17 cellular contexts compared by ENCODE assay signal in genomic region chr1:162159515-162159914, GRCh38.
DNase-seq lines count a peak whose midpoint lies in the region; ATAC-seq and TF ChIP-seq lines count a peak whose summit lies in the region.
"Had no signal": no experiment of that assay in that cellular context is flagged by ENCODE, and none has a peak within 500 bp of the region (broad histone marks: within the 10 kb centered on the region; RNA-seq: fewer than 3 reads in every experiment).

No MANE protein-coding gene starts in this region.

- peaks cover 16% of the 10 kb centered on the region for H3K4me1 ChIP-seq in mucosa of descending colon (ENCODE audit: low read depth)
- H3K4me1 ChIP-seq: breast epithelium, prostate gland had no signal

- H3K4me3 ChIP-seq in mucosa of descending colon, result no peak overlapping the region
- H3K4me3 ChIP-seq: BLaER1 treated with 17β-estradiol and CSF1 and Interleukin-3, amounts not matched to agents 10 nM and 100 nM; breast epithelium; left ventricle myocardium inferior; prostate gland had no signal

- no peaks in the 10 kb centered on the region for H3K36me3 ChIP-seq in mucosa of descending colon (ENCODE audit: low read depth)
- H3K36me3 ChIP-seq: BLaER1 treated with 17β-estradiol and CSF1 and Interleukin-3, amounts not matched to agents 10 nM and 100 nM; breast epithelium; left ventricle myocardium inferior; prostate gland had no signal

- intact Hi-C loops in mucosa of descending colon (cut with DNase I, micrococcal nuclease), result no loop called here

- peak; percentile 88 for ATAC-seq in mucosa of descending colon
- no peak for ATAC-seq in GM19023 (IDR thresholded peaks at IDR 0.05; ENCODE audit: unreplicated experiment)
- ATAC-seq in HG02623 (IDR thresholded peaks at IDR 0.05; ENCODE audit: unreplicated experiment), result no peak

- peak; percentile 90 for DNase-seq in DMS153 (lab: John Stamatoyannopoulos, UW)
- peak; percentile 72 for DNase-seq in NCI-H1436 (lab: John Stamatoyannopoulos, UW)
- DNase-seq in NCI-H82 (lab: John Stamatoyannopoulos, UW), result peak; percentile 95
- peak in 1 of 3 donors; percentile 71 for DNase-seq in mucosa of descending colon
- DNase-seq in Kasumi-1 (lab: John Stamatoyannopoulos, UW), result no peak
- DNase-seq in ecto neural progenitor cell (ENCODE audit: low spot score), result no peak
- DNase-seq: activated CD4-positive, alpha-beta T cell treated with anti-CD3 and anti-CD28 coated beads for 4 hours; effector CD8-positive, alpha-beta T cell; Karpas-422; left ventricle myocardium inferior; naive B cell; stimulated activated CD4-positive, alpha-beta T cell treated with anti-CD3 and anti-CD28 coated beads, Interleukin-15, amount 100 ng/mL, for 24 hours had no signal

- no peak for TF ChIP-seq CTCF in mucosa of descending colon (IDR thresholded peaks at IDR 0.05)

- H3K9me3 ChIP-seq in mucosa of descending colon, result no peaks in the 10 kb centered on the region
- H3K9me3 ChIP-seq: BLaER1 treated with 17β-estradiol and CSF1 and Interleukin-3, amounts not matched to agents 10 nM and 100 nM; breast epithelium; left ventricle myocardium inferior; prostate gland had no signal

Comparison
In these comparisons a context has a peak if more than half of its experiments do, and no peak if none do; other contexts are left out.
1. DNase-seq: peak in DMS153 (single experiment), NCI-H1436 (single experiment) and NCI-H82 (single experiment); none in Kasumi-1 (0 of 2) and ecto neural progenitor cell (single experiment).